ENCODE assay signal across 8 cellular contexts in the genomic region with DNA sequence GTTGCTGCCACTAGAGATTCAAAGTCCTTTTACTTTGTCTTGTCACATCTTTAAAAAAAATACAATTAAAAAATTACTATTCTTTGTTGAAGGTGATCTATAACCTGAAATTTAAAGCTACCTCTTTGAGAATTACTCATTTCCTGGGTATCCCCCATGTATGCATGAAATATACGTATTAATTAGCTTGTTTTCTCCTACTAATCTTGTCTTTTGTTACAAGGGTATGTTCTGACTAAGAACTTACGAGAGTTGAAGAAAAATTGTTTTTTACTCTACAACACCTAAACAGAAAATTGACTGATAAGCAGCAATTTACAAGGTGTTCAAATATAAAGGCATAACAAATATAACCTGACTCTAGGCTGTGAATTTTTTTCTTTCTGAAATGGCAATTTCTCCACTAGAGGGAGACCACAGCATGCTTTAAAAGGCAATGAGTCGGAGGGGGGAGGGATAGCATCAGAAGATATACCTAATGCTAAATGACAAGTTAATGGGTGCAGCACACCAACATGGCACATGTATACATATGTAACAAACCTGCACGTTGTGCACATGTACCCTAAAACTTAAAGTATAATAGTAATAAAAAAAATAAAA.
DNase-seq lines count a peak whose midpoint lies in the region; ATAC-seq and TF ChIP-seq lines count a peak whose summit lies in the region.

No MANE protein-coding gene starts in this region.

- no peaks in the 10 kb centered on the region for H4K20me1 ChIP-seq in PC-3 (ENCODE audit: low read length)

- POLR2A ChIA-PET in PC-3 (lab: Charles Lee; ENCODE audit: unreplicated experiment), result no interaction called here
- POLR2A ChIA-PET in naive thymus-derived CD8-positive, alpha-beta T cell (lab: Charles Lee), result no interaction called here

- H3K9me2 ChIP-seq in PC-3 (replicated peaks; ENCODE audit: low read length), result no peaks in the 10 kb centered on the region

- H3K9me3 Mint-ChIP-seq in naive thymus-derived CD8-positive, alpha-beta T cell, result no peaks in the 10 kb centered on the region

- no peak overlapping the region for H3K4me2 ChIP-seq in PC-3 (ENCODE audit: low read length)

- H3K9me3 ChIP-seq in PC-3 (ENCODE audit: low read length), result no peaks in the 10 kb centered on the region

- no peaks in the 10 kb centered on the region for H3K79me2 ChIP-seq in PC-3 (ENCODE audit: low read length)

- H3K9ac ChIP-seq in PC-3 (ENCODE audit: low read length), result no peak overlapping the region

- CTCF ChIA-PET in PC-3 (lab: Charles Lee), result no interaction called here

- intact Hi-C loops in PC-3 (cut with micrococcal nuclease), result loop anchor here (5.0 kb wide), 2 partner anchors 279 to 624 kb away; no protein-coding TSS in a partner anchor

- H3K36me3 Mint-ChIP-seq in naive thymus-derived CD8-positive, alpha-beta T cell, result peaks cover 0 to 2% (median 0%) of the 10 kb centered on the region in 3 donors

- peak; percentile 67 for TF ChIP-seq CTCF in PC-3 (conservative IDR thresholded peaks at IDR 0.05; ENCODE audit: low read depth, low read length)

- DNase-seq in ACHN, result peak; percentile 42
- DNase-seq in PC-3, result peak; percentile 72
- DNase-seq in fibroblast of peridontal ligament (ENCODE audit: extremely low read depth), result peak; percentile 35
- no peak for DNase-seq in naive thymus-derived CD8-positive, alpha-beta T cell
- DNase-seq in COLO668 (lab: John Stamatoyannopoulos, UW; ENCODE audit: unreplicated experiment), result no peak

- no peak overlapping the region for H3K4me3 Mint-ChIP-seq in naive thymus-derived CD8-positive, alpha-beta T cell

- no peak overlapping the region for H2AFZ ChIP-seq in PC-3 (ENCODE audit: low read length)

- in situ Hi-C loops in ACHN (cut with HindIII; ENCODE audit: low pct_ligation_motif_present, low pct_unique_long_range_greater_than_20kb, low sequenced_read_pairs), result no loop called here

- ATAC-seq in GM18861 (IDR thresholded peaks at IDR 0.05; ENCODE audit: unreplicated experiment) (peak; percentile 59), PC-3 (no peak; the same call in 1 of the 2 replicates), HG03159 (IDR thresholded peaks at IDR 0.05; ENCODE audit: unreplicated experiment) (no peak), GM21717 (IDR thresholded peaks at IDR 0.05; ENCODE audit: unreplicated experiment) (no peak)
- no peak for ATAC-seq in naive thymus-derived CD8-positive, alpha-beta T cell

- H3K4me1 ChIP-seq in PC-3 (ENCODE audit: insufficient read depth, low read length), result peaks cover 26% of the 10 kb centered on the region

- no TSS peak for BruUV-seq in PC-3 (replicated peaks; lab: Mats Ljungman, UMichigan)

- H3K27ac Mint-ChIP-seq in naive thymus-derived CD8-positive, alpha-beta T cell, result no peak overlapping the region

- H3K4me3 ChIP-seq in PC-3 (ENCODE audit: low read length), result no peak overlapping the region

- H3K27me3 ChIP-seq in PC-3 (ENCODE audit: low read length), result no peaks in the 10 kb centered on the region

- no peaks in the 10 kb centered on the region for H3F3A ChIP-seq in PC-3 (ENCODE audit: low read length, unreplicated experiment)

- H3K4me1 Mint-ChIP-seq in naive thymus-derived CD8-positive, alpha-beta T cell, result peaks cover 0 to 2% (median under 1%) of the 10 kb centered on the region in 4 donors

- H3K27ac ChIP-seq in PC-3 (ENCODE audit: low read length), result no peak overlapping the region

- H3K27me3 Mint-ChIP-seq in naive thymus-derived CD8-positive, alpha-beta T cell, result peaks cover 0 to 3% (median 2%) of the 10 kb centered on the region in 5 donors

- no peaks in the 10 kb centered on the region for H3K36me3 ChIP-seq in PC-3 (ENCODE audit: low read depth, low read length)

Comparison
In these comparisons a context has a peak if more than half of its experiments do, and no peak if none do; other contexts are left out.
1. DNase-seq: peak in ACHN (single experiment), PC-3 (single experiment) and fibroblast of peridontal ligament (single experiment); none in naive thymus-derived CD8-positive, alpha-beta T cell (0 of 10) and COLO668 (single experiment).